Comparison of ENCODE assay signal across 1 cellular context in the genomic region with DNA sequence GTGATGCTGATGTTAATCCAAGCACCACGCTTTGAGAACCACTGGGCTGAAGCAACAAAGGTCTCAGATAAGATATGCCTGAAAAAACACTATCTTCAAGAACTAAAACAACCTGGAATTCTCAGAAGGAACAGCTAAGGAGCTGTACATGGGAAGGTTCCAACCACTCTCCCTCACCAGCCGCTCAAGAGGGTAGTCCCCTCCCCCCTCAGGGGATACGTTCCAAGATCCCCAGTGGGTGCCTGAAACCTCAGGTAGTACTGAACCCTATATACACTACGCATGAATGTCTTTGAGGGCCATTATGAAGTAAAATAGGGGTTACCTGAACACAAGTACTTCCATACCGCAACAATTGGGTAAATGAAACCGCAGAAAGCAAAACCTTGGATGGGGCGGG.
TF ChIP-seq lines count a peak whose summit lies in the region.

No MANE protein-coding gene starts in this region.

TF ChIP-seq in endothelial cell of umbilical vein, 7 proteins besides CTCF, POLR2A, EP300 and RAD21 (continued from another document):
- TF ChIP-seq, protein P1, sequence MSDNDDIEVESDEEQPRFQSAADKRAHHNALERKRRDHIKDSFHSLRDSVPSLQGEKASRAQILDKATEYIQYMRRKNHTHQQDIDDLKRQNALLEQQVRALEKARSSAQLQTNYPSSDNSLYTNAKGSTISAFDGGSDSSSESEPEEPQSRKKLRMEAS (IDR thresholded peaks at IDR 0.05; ENCODE audit: insufficient read depth, insufficient read length), result no peak
- TF ChIP-seq POLR2AphosphoS5 (IDR thresholded peaks at IDR 0.05; ENCODE audit: insufficient read depth, low read depth, low read length) (no peak), JUN (IDR thresholded peaks at IDR 0.05; ENCODE audit: borderline replicate concordance, insufficient read depth, insufficient read length, low read depth) (no peak), EZH2 (IDR thresholded peaks at IDR 0.05; ENCODE audit: borderline replicate concordance, low read depth, low read length, severe bottlenecking) (no peak)
